In genomic region chr15:77989601-77990317, GRCh38 we compare ENCODE assay signal across 8 cellular contexts.
DNase-seq lines count a peak whose midpoint lies in the region; ATAC-seq, FAIRE-seq and TF ChIP-seq lines count a peak whose summit lies in the region.
"Not testable (repeated sequence)": the region's sequence is repeated elsewhere in the genome, so short reads cannot be mapped to it uniquely, and the experiment has no call there.

No MANE protein-coding gene starts in this region.

- POLR2A ChIA-PET in activated CD4-positive, alpha-beta T cell treated with anti-CD3 and anti-CD28 coated beads, Interleukin-2, amount 10 ng/mL, durations not matched to agents 7 days and 5 days (lab: Charles Lee), result not testable (repeated sequence)

- not testable (repeated sequence) for ATAC-seq in right cardiac atrium

- not testable (repeated sequence) for H3K36me3 ChIP-seq in BLaER1; KOPT-K1 (ENCODE audit: insufficient read depth, low read length); rectal smooth muscle tissue (ENCODE audit: control insufficient read depth, insufficient read depth, low read length)

- peaks cover 32% of the 10 kb centered on the region for H3K4me1 Mint-ChIP-seq in activated CD4-positive, alpha-beta T cell treated with anti-CD3 and anti-CD28 coated beads, Interleukin-2, amount 10 ng/mL, durations not matched to agents 7 days and 5 days

- not testable (repeated sequence) for H3K27me3 ChIP-seq in BLaER1; right cardiac atrium (ENCODE audit: control insufficient read depth, insufficient read depth); rectal smooth muscle tissue (ENCODE audit: control insufficient read depth, insufficient read depth, low read length)

- not testable (repeated sequence) for H3K4me3 ChIP-seq in BLaER1; coronary artery; right cardiac atrium (ENCODE audit: low read length); rectal smooth muscle tissue (ENCODE audit: low read length)

- peak overlapping the region; percentile 86 for H3K27ac ChIP-seq in BLaER1
- H3K27ac ChIP-seq in KOPT-K1 (ENCODE audit: low read depth, low read length, poor library complexity, severe bottlenecking), result peak overlapping the region; percentile 37
- peak overlapping the region in 1 of 2 donors; percentile 89 for H3K27ac ChIP-seq in coronary artery
- not testable (repeated sequence) for H3K27ac ChIP-seq in right cardiac atrium (ENCODE audit: low read length)
- peak overlapping the region; percentile 85 for H3K27ac ChIP-seq in rectal smooth muscle tissue (ENCODE audit: low read depth, low read length)

- DNase-seq in activated CD4-positive, alpha-beta T cell treated with anti-CD3 and anti-CD28 coated beads, Interleukin-2, amount 10 ng/mL, durations not matched to agents 7 days and 5 days; urothelium cell line (ENCODE audit: low spot score): not testable (repeated sequence)
- DNase-seq in coronary artery (ENCODE audit: low spot score), result peak; percentile 75
- peak in 2 of 3 donors; percentile 60 to 65 for DNase-seq in right cardiac atrium
- DNase-seq in mesenteric fat pad (ENCODE audit: low spot score), result peak; percentile 83

- not testable (repeated sequence) for H3K9me3 ChIP-seq in BLaER1; KOPT-K1 (ENCODE audit: insufficient read depth, low read length, poor library complexity, severe bottlenecking); right cardiac atrium (ENCODE audit: control insufficient read depth, low read length)

- peak overlapping the region; percentile 82 for H3K27ac Mint-ChIP-seq in activated CD4-positive, alpha-beta T cell treated with anti-CD3 and anti-CD28 coated beads, Interleukin-2, amount 10 ng/mL, durations not matched to agents 7 days and 5 days

- not testable (repeated sequence) for H3K36me3 Mint-ChIP-seq in activated CD4-positive, alpha-beta T cell treated with anti-CD3 and anti-CD28 coated beads, Interleukin-2, amount 10 ng/mL, durations not matched to agents 7 days and 5 days (ENCODE audit: low read depth)

- not testable (repeated sequence) for TF ChIP-seq CTCF in coronary artery (IDR thresholded peaks at IDR 0.05)

- not testable (repeated sequence) for H3K4me3 Mint-ChIP-seq in activated CD4-positive, alpha-beta T cell treated with anti-CD3 and anti-CD28 coated beads, Interleukin-2, amount 10 ng/mL, durations not matched to agents 7 days and 5 days

- WGBS in right cardiac atrium, result 65% methylated on average over 19 of the region's 20 CpGs

- H3K4me2 ChIP-seq in BLaER1, result peak overlapping the region; percentile 84

- H3K9me3 Mint-ChIP-seq in activated CD4-positive, alpha-beta T cell treated with anti-CD3 and anti-CD28 coated beads, Interleukin-2, amount 10 ng/mL, durations not matched to agents 7 days and 5 days, result not testable (repeated sequence)

- CTCF ChIA-PET in activated CD4-positive, alpha-beta T cell treated with anti-CD3 and anti-CD28 coated beads, Interleukin-2, amount 10 ng/mL, durations not matched to agents 7 days and 5 days (lab: Charles Lee), result interaction anchor here (0.6 to 1.5 kb wide), 4 partner anchors 9 to 119 kb away, joined by 3 to 4 read pairs (median 4); no protein-coding TSS in a partner anchor

- intact Hi-C loops in right cardiac atrium (cut with DNase I), result not testable (repeated sequence)

- H4K20me1 ChIP-seq in BLaER1, result peaks cover 20% of the 10 kb centered on the region; the same call in 1 of the 2 replicates

- H3K27me3 Mint-ChIP-seq in activated CD4-positive, alpha-beta T cell treated with anti-CD3 and anti-CD28 coated beads, Interleukin-2, amount 10 ng/mL, durations not matched to agents 7 days and 5 days, result not testable (repeated sequence)

- peak; percentile 30 for FAIRE-seq in urothelium cell line (lab: Jason Lieb, UNC)

- peaks cover 96% of the 10 kb centered on the region for H3K4me1 ChIP-seq in BLaER1
- H3K4me1 ChIP-seq in right cardiac atrium (ENCODE audit: control insufficient read depth, insufficient read depth, low read length), result peaks cover 25% of the 10 kb centered on the region
- peaks cover 30% of the 10 kb centered on the region for H3K4me1 ChIP-seq in rectal smooth muscle tissue (ENCODE audit: control insufficient read depth, insufficient read depth, low read length)

- H3K9ac ChIP-seq in BLaER1, result peak overlapping the region; percentile 57; the same call in 1 of the 2 replicates
- not testable (repeated sequence) for H3K9ac ChIP-seq in rectal smooth muscle tissue (ENCODE audit: low read length)
